In the genomic region with DNA sequence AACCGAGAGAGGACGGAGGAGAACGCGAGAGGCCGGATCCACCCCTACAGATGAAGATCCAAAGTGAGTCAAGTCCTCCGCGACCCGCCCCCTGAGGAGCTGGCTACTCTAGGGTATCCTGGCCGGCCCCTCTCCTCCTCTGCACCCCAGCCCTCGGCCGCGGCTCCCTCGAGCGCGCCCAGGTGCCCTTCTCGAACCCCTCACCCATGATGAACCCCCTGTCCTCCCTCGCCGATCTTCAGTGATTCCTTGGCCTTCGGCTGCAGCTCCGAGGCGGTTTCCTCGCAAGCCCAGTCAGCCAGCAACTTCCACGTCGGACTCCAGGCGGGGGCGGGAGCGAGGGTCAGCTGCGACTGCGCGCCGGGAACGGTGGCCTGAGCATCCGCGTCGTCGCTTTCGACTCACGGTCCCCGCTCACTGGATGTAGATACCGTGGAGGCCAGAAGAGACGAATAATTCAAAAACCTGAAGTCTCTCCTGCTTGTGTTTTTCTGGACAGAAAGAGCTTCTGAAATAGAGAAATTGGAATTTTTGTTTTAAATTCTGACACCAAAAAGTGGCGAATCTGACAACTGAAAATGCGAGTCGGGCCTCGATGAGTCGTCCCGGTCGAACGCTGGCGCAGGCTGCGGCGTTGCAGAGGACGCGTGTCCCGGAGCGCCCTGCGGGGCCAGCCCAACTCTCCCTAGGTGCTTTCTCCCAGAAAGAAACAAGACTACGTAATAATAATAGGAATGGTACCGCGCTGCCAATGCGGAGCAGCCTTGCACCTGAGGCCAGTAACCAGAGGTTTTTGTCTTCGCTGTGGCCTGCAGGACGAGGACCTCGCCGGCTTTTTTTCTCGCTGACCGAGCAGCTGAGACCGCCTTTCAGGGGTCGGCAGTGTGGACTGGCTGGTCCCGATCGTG, we compare ENCODE assay signal across 8 cellular contexts. TPM values are rescaled to one million over a fixed set of nuclear protein-coding genes. Genes with fewer than 3 reads are reported as not detected.
DNase-seq lines count a peak whose midpoint lies in the region; FAIRE-seq and TF ChIP-seq lines count a peak whose summit lies in the region.

A gene (minus strand): TSS at position 335 of the 908 bp plus-strand sequence. CDS start 127 bp downstream, at position 208.

- H3K4ac ChIP-seq in H1 (replicated peaks; ENCODE audit: insufficient read length, low read depth, low read length) = no peak within 1 kb of the TSS
- H3K4ac ChIP-seq in mesendoderm (ENCODE audit: low read depth, low read length) = peak within 1 kb of the TSS; percentile 94

- H3K18ac ChIP-seq in H1 (ENCODE audit: extremely low read depth, low read length) (peak within 1 kb of the TSS; percentile 90), mesendoderm (ENCODE audit: low read length) (peak within 1 kb of the TSS; percentile 96)

- FAIRE-seq in H1 (lab: Jason Lieb, UNC) = no peak

- H2BK120ac ChIP-seq in H1 (replicated peaks; ENCODE audit: low read depth, low read length) (peak within 1 kb of the TSS; percentile 71), mesendoderm (ENCODE audit: low read depth, low read length) (no peak within 1 kb of the TSS)

- H4K8ac ChIP-seq in H1 (ENCODE audit: extremely low read depth, insufficient read depth, low read length) (peak within 1 kb of the TSS; percentile 96), mesendoderm (ENCODE audit: low read depth, low read length) (no peak within 1 kb of the TSS)

- no peak within 1 kb of the TSS for H2BK12ac ChIP-seq in H1 (ENCODE audit: low read depth, low read length)

- POLR2A ChIA-PET in H1 (lab: Charles Lee; ENCODE audit: partially characterized antibody) = interaction anchor here (2.5 kb wide), 1 partner anchor 13 kb away, joined by 12 read pairs; no protein-coding TSS in a partner anchor

- TF ChIP-seq EP300 in H1 (IDR thresholded peaks at IDR 0.05; ENCODE audit: borderline replicate concordance in 1 of 2, low read depth in 2 of 2, low read length in 2 of 2) = peak in 1 of 2 experiments; percentile 79; a peak in 2 of 3 replicates

- H3K79me1 ChIP-seq in H1 (ENCODE audit: low read depth, low read length) (no peaks in the 10 kb centered on the region), mesendoderm (ENCODE audit: low read length) (peaks cover 6% of the 10 kb centered on the region)

- H3K4me1 ChIP-seq in H1 (replicated peaks in 1 of 4; ENCODE audit: control insufficient read depth in 3 of 4, insufficient read depth in 4 of 4, low read length in 3 of 4) = peaks cover 0 to 6% (median 0%) of the 10 kb centered on the region in 4 experiments; a peak in 2 of 7 replicates
- H3K4me1 ChIP-seq in mesendoderm (ENCODE audit: control insufficient read depth, low read depth, low read length) = no peaks in the 10 kb centered on the region

- WGBS in H1 (ENCODE audit: extremely low coverage in 1 of 2, insufficient coverage in 1 of 2, insufficient read length in 1 of 2, insufficient replicate concordance in 2 of 2, low coverage in 1 of 2, low lambda C conversion rate in 2 of 2, missing lambda C conversion rate in 1 of 2), 2 experiments = 2% methylated on average over 67 of the region's 71 CpGs; no CpG with 5 or more reads in 1 of the 2 experiments
- no CpG with 5 or more reads among the region's 71 CpGs for WGBS in mesendoderm (ENCODE audit: extremely low coverage, insufficient coverage, low lambda C conversion rate)

- peak; percentile 69 to 78 for TF ChIP-seq POLR2A in H1 (IDR thresholded peaks at IDR 0.05; ENCODE audit: control extremely low read depth in 1 of 2, low read depth in 2 of 2, low read length in 2 of 2)

- TF ChIP-seq CTCF in GM20000 (IDR thresholded peaks at IDR 0.05; ENCODE audit: extremely low read depth, missing control alignments) (no peak), H1 (IDR thresholded peaks at IDR 0.05; ENCODE audit: control extremely low read depth in 1 of 3, insufficient read depth in 1 of 3, low read depth in 1 of 3, low read length in 3 of 3) (no peak)

- 0 out of 2 replicates have a peak within 1 kb of the TSS, but pooled peaks have one; percentile 29 for H2BK15ac ChIP-seq in H1 (ENCODE audit: low read length)
- H2BK15ac ChIP-seq in mesendoderm (replicated peaks; ENCODE audit: low read depth) = no peak within 1 kb of the TSS

- CTCF ChIA-PET in H1 (lab: Charles Lee; ENCODE audit: partially characterized antibody) = interaction anchor here (0.6 to 1.7 kb wide), 5 partner anchors 28 to 434 kb away, joined by 3 to 5 read pairs (median 4); no protein-coding TSS in a partner anchor

- H3K23ac ChIP-seq in H1 (ENCODE audit: insufficient read length) (no peak within 1 kb of the TSS), mesendoderm (ENCODE audit: low read length) (no peak within 1 kb of the TSS)

- H3K56ac ChIP-seq in H1 (replicated peaks; ENCODE audit: insufficient read length, low read depth, low read length) (peak within 1 kb of the TSS; percentile 34), mesendoderm (ENCODE audit: low read length) (peak within 1 kb of the TSS; percentile 92)

- H4K91ac ChIP-seq in H1 (replicated peaks; ENCODE audit: insufficient read length, low read length) = peak within 1 kb of the TSS; percentile 88

- H2BK20ac ChIP-seq in H1 (ENCODE audit: low read length) = no peak within 1 kb of the TSS

- TF ChIP-seq RAD21 in H1 (IDR thresholded peaks at IDR 0.05 in 1 of 2, conservative IDR thresholded peaks at IDR 0.05 in 1 of 2; ENCODE audit: low read depth in 2 of 2, low read length in 2 of 2) = no peak

- H3K4me3 ChIP-seq in H1 (ENCODE audit: extremely low read depth in 1 of 4, insufficient read depth in 2 of 4, low read depth in 3 of 4, low read length in 4 of 4) (peak within 1 kb of the TSS; percentile 79 to 87 (median 84)), mesendoderm (ENCODE audit: low read length) (peak within 1 kb of the TSS; percentile 95)

- H3K79me2 ChIP-seq in H1 (ENCODE audit: control insufficient read depth in 1 of 2, insufficient read depth in 2 of 2, low read length in 2 of 2) (peaks cover 8 to 43% of the 10 kb centered on the region in 2 experiments), mesendoderm (ENCODE audit: control insufficient read depth, insufficient read depth, low read length) (peaks cover 18% of the 10 kb centered on the region)

- no peaks in the 10 kb centered on the region for H3K9me3 ChIP-seq in H1 (ENCODE audit: insufficient read depth in 2 of 2, low read depth in 1 of 2, low read length in 1 of 2)

- H3K27me3 ChIP-seq in H1 (replicated peaks in 1 of 4; ENCODE audit: control insufficient read depth in 3 of 4, extremely low read depth in 1 of 4, insufficient read depth in 3 of 4, low read length in 3 of 4) = no peaks in the 10 kb centered on the region
- no peaks in the 10 kb centered on the region for H3K27me3 ChIP-seq in mesendoderm (ENCODE audit: insufficient read depth, low read length, poor library complexity)

- peak within 1 kb of the TSS; percentile 91 for H4K5ac ChIP-seq in H1 (ENCODE audit: insufficient read length, low read depth, low read length)
- H4K5ac ChIP-seq in mesendoderm (ENCODE audit: low read length) = peak within 1 kb of the TSS; percentile 78

- H3K14ac ChIP-seq in H1 (ENCODE audit: insufficient read length) = no peak within 1 kb of the TSS

- peak; percentile 80 for DNase-seq in COR-L47 (lab: John Stamatoyannopoulos, UW)
- peak; percentile 79 for DNase-seq in GM20000 (ENCODE audit: low spot score)
- peak; percentile 87 for DNase-seq in HS-5 (ENCODE audit: low read depth)
- DNase-seq in NOMO-1 treated with dmso at 0.1 percent for 144 hours (lab: John Stamatoyannopoulos, UW; ENCODE audit: unreplicated experiment) = peak; percentile 71
- DNase-seq in activated CD8-positive, alpha-beta memory T cell treated with anti-CD3 and anti-CD28 coated beads for 48 hours (ENCODE audit: low read depth in 2 of 3, low spot score in 2 of 3) = peak; percentile 57 to 75 (median 61)
- DNase-seq in H1 (ENCODE audit: low read depth in 1 of 2, low spot score in 2 of 2) = peak in 1 of 2 experiments; percentile 84
- DNase-seq in mesendoderm = peak; percentile 90
- DNase-seq in stimulated activated CD8-positive, alpha-beta memory T cell treated with anti-CD3 and anti-CD28 coated beads, Interleukin-12 subunit alpha, Interleukin-12 subunit beta, amount 100 ng/mL, for 4 hours (ENCODE audit: low read depth) = peak; percentile 74

- H3K4me2 ChIP-seq in H1 (ENCODE audit: insufficient read depth in 1 of 2, low read depth in 2 of 2, low read length in 2 of 2) = peak within 1 kb of the TSS; percentile 84 to 97
- H3K4me2 ChIP-seq in mesendoderm (ENCODE audit: low read length) = peak within 1 kb of the TSS; percentile 91

- H3K9ac ChIP-seq in H1 (replicated peaks in 1 of 4; ENCODE audit: extremely low read depth in 1 of 4, low read depth in 3 of 4, low read length in 3 of 4) = peak within 1 kb of the TSS; percentile 56 to 88 (median 82)
- H3K9ac ChIP-seq in mesendoderm (ENCODE audit: low read length) = peak within 1 kb of the TSS; percentile 89

- peak within 1 kb of the TSS; percentile 60; the same call in 1 of the 2 replicates for H2BK5ac ChIP-seq in H1 (ENCODE audit: low read depth, low read length)
- H2BK5ac ChIP-seq in mesendoderm (ENCODE audit: low read length) = no peak within 1 kb of the TSS

- no peak within 1 kb of the TSS for H2AK5ac ChIP-seq in H1 (ENCODE audit: low read depth, low read length)
- H2AK5ac ChIP-seq in mesendoderm (ENCODE audit: low read length) = no peak within 1 kb of the TSS

- H2AFZ ChIP-seq in H1 (ENCODE audit: low read length) = peak within 1 kb of the TSS; percentile 79; the same call in 1 of the 2 replicates

- H3K36me3 ChIP-seq in H1 (ENCODE audit: control insufficient read depth in 2 of 4, insufficient read depth in 4 of 4, low read length in 3 of 4) (no peaks in the 10 kb centered on the region; a peak in 1 of 8 replicates), mesendoderm (ENCODE audit: control insufficient read depth, insufficient read depth, low read length) (no peaks in the 10 kb centered on the region)

- peak within 1 kb of the TSS; percentile 74 for H3K27ac ChIP-seq in H1 (ENCODE audit: low read depth, low read length)
- peak within 1 kb of the TSS; percentile 56 for H3K27ac ChIP-seq in mesendoderm (ENCODE audit: low read depth, low read length)

- H3K23me2 ChIP-seq in H1 (ENCODE audit: low read depth, low read length) = peaks cover 9% of the 10 kb centered on the region

- peaks cover 0 to 7% of the 10 kb centered on the region in 2 experiments for H4K20me1 ChIP-seq in H1 (replicated peaks in 1 of 2; ENCODE audit: control insufficient read depth in 1 of 2, insufficient read depth in 2 of 2, low read length in 2 of 2)

TF ChIP-seq in H1, 55 proteins besides CTCF, POLR2A, EP300 and RAD21 (continues in another document):
- no peak for TF ChIP-seq SP4 (IDR thresholded peaks at IDR 0.05; ENCODE audit: low read length)

RNA-seq across cellular contexts. Expression of the gene that starts here (rescaled TPM):
- total RNA-seq in H1 (2021; fragmentation: NEBNext Ultra II Directional; extraction: Animal tissue kit (Norgen Biotek cat#: 25700)) = 73.9 and 75.2 TPM in 2 replicates
- polyA plus RNA-seq in H1 (2011; rRNA removed) = 13.4 and 28.9 TPM in 2 replicates
- polyA plus RNA-seq in H1 (2011; cell fraction: cytosol; rRNA removed) = 35.6 TPM
- polyA plus RNA-seq in H1 (2011; cell fraction: nucleus; rRNA removed) = 8.4 TPM
- polyA plus RNA-seq in H1 (2012, experiment 1 of 2) = 48.6 to 59.2 TPM (median 50.7 TPM) in 4 replicates
- 12.4 TPM for polyA plus RNA-seq in H1 (2012, experiment 2 of 2)
- 38.9 TPM for polyA plus RNA-seq in H1 (2013, experiment 1 of 2)
- 41.0 TPM for polyA plus RNA-seq in H1 (2013, experiment 2 of 2)
- polyA minus RNA-seq in H1 (2011; rRNA and poly(A)+ RNA removed) = 33.5 and 58.5 TPM in 2 replicates
- 35.2 TPM for polyA minus RNA-seq in H1 (2011; cell fraction: cytosol; rRNA and poly(A)+ RNA removed)
- polyA minus RNA-seq in H1 (2011; cell fraction: nucleus; rRNA and poly(A)+ RNA removed) = 53.2 TPM
- polyA plus RNA-seq in mesendoderm (2013, experiment 1 of 2) = 60.5 TPM
- 60.6 TPM for polyA plus RNA-seq in mesendoderm (2013, experiment 2 of 2)
